9 cellular contexts compared by ENCODE assay signal in genomic region chr5:79990205-79990597, GRCh38. TPM values are rescaled to one million over a fixed set of nuclear protein-coding genes. Genes with fewer than 3 reads are reported as not detected.
DNase-seq lines count a peak whose midpoint lies in the region; ATAC-seq and TF ChIP-seq lines count a peak whose summit lies in the region.
"Had no signal": no experiment of that assay in that cellular context is flagged by ENCODE, and none has a peak within 500 bp of the region (broad histone marks: within the 10 kb centered on the region; RNA-seq: fewer than 3 reads in every experiment).

No MANE protein-coding gene starts in this region.

- H3K27ac Mint-ChIP-seq in activated CD4-positive, alpha-beta T cell treated with anti-CD3 and anti-CD28 coated beads, Interleukin-2, amount 10 ng/mL, durations not matched to agents 7 days and 5 days: peak overlapping the region; percentile 91

- peaks cover 6% of the 10 kb centered on the region for H3K9me3 Mint-ChIP-seq in activated CD4-positive, alpha-beta T cell treated with anti-CD3 and anti-CD28 coated beads, Interleukin-2, amount 10 ng/mL, durations not matched to agents 7 days and 5 days

- H3K27me3 ChIP-seq in iPS DF 6.9 (ENCODE audit: control insufficient read depth, insufficient read depth, low read length) (no peaks in the 10 kb centered on the region), aorta (ENCODE audit: control insufficient read depth in 1 of 2, insufficient read depth in 2 of 2, low read length in 1 of 2) (no peaks in the 10 kb centered on the region)

- H3K9me3 ChIP-seq in iPS DF 6.9 (ENCODE audit: control insufficient read depth, insufficient read depth, low read length) (no peaks in the 10 kb centered on the region), aorta (ENCODE audit: control insufficient read depth, low read length) (no peaks in the 10 kb centered on the region)

- peaks cover 47% of the 10 kb centered on the region for H3K4me1 Mint-ChIP-seq in activated CD4-positive, alpha-beta T cell treated with anti-CD3 and anti-CD28 coated beads, Interleukin-2, amount 10 ng/mL, durations not matched to agents 7 days and 5 days

- no peak for TF ChIP-seq CTCF in WI38 (IDR thresholded peaks at IDR 0.05; ENCODE audit: low read depth, low read length)

- H3K4me3 ChIP-seq in WI38 (ENCODE audit: low read depth, low read length) (peak overlapping the region; percentile 81), iPS DF 6.9 (ENCODE audit: low read length) (peak overlapping the region; percentile 87; the same call in 1 of the 2 replicates), aorta (ENCODE audit: low read length in 2 of 2) (peak overlapping the region in 1 of 2 donors; percentile 80)

- no peaks in the 10 kb centered on the region for H3K27me3 Mint-ChIP-seq in activated CD4-positive, alpha-beta T cell treated with anti-CD3 and anti-CD28 coated beads, Interleukin-2, amount 10 ng/mL, durations not matched to agents 7 days and 5 days

- H3K36me3 ChIP-seq in iPS DF 6.9 (ENCODE audit: control insufficient read depth, insufficient read depth, low read length) (peaks cover 3% of the 10 kb centered on the region; the same call in 1 of the 2 replicates), aorta (ENCODE audit: control insufficient read depth in 1 of 2, insufficient read depth in 2 of 2, low read length in 1 of 2) (peaks cover 2 to 5% of the 10 kb centered on the region in 2 donors)

- WGBS in iPS DF 6.9 (ENCODE audit: insufficient coverage, insufficient read length): no CpG with 5 or more reads among the region's 6 CpGs
- WGBS in aorta, 2 donors: 54 to 56% methylated on average over 6 of the region's 6 CpGs

- H3K27ac ChIP-seq in iPS DF 6.9 (ENCODE audit: low read length) (no peak overlapping the region), aorta (ENCODE audit: low read depth in 1 of 2, low read length in 2 of 2) (no peak overlapping the region)

- H3K36me3 Mint-ChIP-seq in activated CD4-positive, alpha-beta T cell treated with anti-CD3 and anti-CD28 coated beads, Interleukin-2, amount 10 ng/mL, durations not matched to agents 7 days and 5 days (ENCODE audit: low read depth): peaks cover 35% of the 10 kb centered on the region

- CTCF ChIA-PET in activated CD4-positive, alpha-beta T cell treated with anti-CD3 and anti-CD28 coated beads, Interleukin-2, amount 10 ng/mL, durations not matched to agents 7 days and 5 days (lab: Charles Lee): interaction anchor here (0.7 to 1.6 kb wide), 9 partner anchors 9 to 88 kb away, joined by 3 to 6 read pairs (median 3); no protein-coding TSS in a partner anchor

- POLR2A ChIA-PET in activated CD4-positive, alpha-beta T cell treated with anti-CD3 and anti-CD28 coated beads, Interleukin-2, amount 10 ng/mL, durations not matched to agents 7 days and 5 days (lab: Charles Lee): interaction anchor here (0.6 to 1.2 kb wide), 6 partner anchors 8 to 336 kb away, joined by 3 to 6 read pairs (median 4); no protein-coding TSS in a partner anchor

- H3K4me3 Mint-ChIP-seq in activated CD4-positive, alpha-beta T cell treated with anti-CD3 and anti-CD28 coated beads, Interleukin-2, amount 10 ng/mL, durations not matched to agents 7 days and 5 days: peak overlapping the region; percentile 80

- H3K4me1 ChIP-seq in iPS DF 6.9 (ENCODE audit: control insufficient read depth, insufficient read depth, low read length): peaks cover 1% of the 10 kb centered on the region; the same call in 1 of the 2 replicates
- peaks cover 0 to 3% of the 10 kb centered on the region in 2 donors for H3K4me1 ChIP-seq in aorta (ENCODE audit: control insufficient read depth in 1 of 2, insufficient read depth in 2 of 2, low read length in 2 of 2)

- intact Hi-C loops in aorta (cut with DNase I): loop anchor here in 1 of 2 donors (5.0 kb wide), 1 partner anchor 92 kb away; no protein-coding TSS in a partner anchor

- peak; percentile 25 for DNase-seq in activated CD4-positive, alpha-beta T cell treated with anti-CD3 and anti-CD28 coated beads, Interleukin-2, amount 10 ng/mL, durations not matched to agents 7 days and 5 days
- no peak for DNase-seq in activated CD4-positive, alpha-beta T cell treated with anti-CD3 and anti-CD28 coated beads for 1 hour
- no peak for DNase-seq in iPS DF 6.9 (ENCODE audit: low read depth, low spot score)
- DNase-seq in stromal cell of bone marrow (ENCODE audit: low read depth): peak; percentile 7
- no peak for DNase-seq in aorta
- DNase-seq in NCI-H1436 (lab: John Stamatoyannopoulos, UW): no peak
- DNase-seq: DND-41 had no signal

- ATAC-seq in HG02852 (IDR thresholded peaks at IDR 0.05; ENCODE audit: unreplicated experiment) (peak; percentile 49), aorta (ENCODE audit: low FRiP score) (no peak)

RNA-seq across cellular contexts. Expression of gene MTX3, which starts 0.9 kb away (rescaled TPM):
- total RNA-seq in activated CD4-positive, alpha-beta T cell treated with anti-CD3 and anti-CD28 coated beads, Interleukin-2, amount 10 ng/mL, durations not matched to agents 7 days and 5 days: 10 to 100 TPM; 15.5 to 15.6 TPM
- 10 to 100 TPM; 11.8 to 16.6 TPM for total RNA-seq in aorta
- 1 to 10 TPM; 6.5 to 9.3 TPM for polyA plus RNA-seq in aorta

RNA-seq across cellular contexts. Expression of gene THBS4, which starts 44.9 kb away (rescaled TPM):
- total RNA-seq in activated CD4-positive, alpha-beta T cell treated with anti-CD3 and anti-CD28 coated beads, Interleukin-2, amount 10 ng/mL, durations not matched to agents 7 days and 5 days: under 1 TPM; 0.64 to 0.85 TPM
- total RNA-seq in aorta: 10 to 100 TPM in 1 of 2 donors, 1 to 10 TPM in 1; 2.9 to 23.6 TPM
- polyA plus RNA-seq in aorta: under 1 TPM in 1 of 2 donors, not detected in 1; 0.36 TPM

Comparison
In these comparisons a context has a peak if more than half of its experiments do, and no peak if none do; other contexts are left out.
1. DNase-seq: peak in activated CD4-positive, alpha-beta T cell treated with anti-CD3 and anti-CD28 coated beads, Interleukin-2, amount 10 ng/mL, durations not matched to agents 7 days and 5 days (single experiment) and stromal cell of bone marrow (single experiment); none in activated CD4-positive, alpha-beta T cell treated with anti-CD3 and anti-CD28 coated beads for 1 hour (single experiment), iPS DF 6.9 (single experiment), aorta (0 of 2) and NCI-H1436 (single experiment).